Comparison of ENCODE assay signal across 8 cellular contexts in genomic region chr7:102494026-102494425, GRCh38. TPM values are rescaled to one million over a fixed set of nuclear protein-coding genes. Genes with fewer than 3 reads are reported as not detected.
A peak's percentile ranks its signal among the peaks of the same experiment; 100 is the strongest.
DNase-seq lines count a peak whose midpoint lies in the region; ATAC-seq and TF ChIP-seq lines count a peak whose summit lies in the region.
"Not testable (repeated sequence)": the region's sequence is repeated elsewhere in the genome, so short reads cannot be mapped to it uniquely, and the experiment has no call there.

No MANE protein-coding gene starts in this region.

- H3K9me3 Mint-ChIP-seq in activated CD4-positive, alpha-beta T cell treated with anti-CD3 and anti-CD28 coated beads, Interleukin-2, amount 10 ng/mL, durations not matched to agents 7 days and 5 days = not testable (repeated sequence)

- CTCF ChIA-PET in activated CD4-positive, alpha-beta T cell treated with anti-CD3 and anti-CD28 coated beads, Interleukin-2, amount 10 ng/mL, durations not matched to agents 7 days and 5 days (lab: Charles Lee) = not testable (repeated sequence)

- H3K27me3 ChIP-seq in tibial artery = not testable (repeated sequence)

- H3K4me1 ChIP-seq in tibial artery = not testable (repeated sequence)

- H3K36me3 ChIP-seq in tibial artery = not testable (repeated sequence)

- not testable (repeated sequence) for TF ChIP-seq CTCF in omental fat pad (IDR thresholded peaks at IDR 0.05); tibial artery (IDR thresholded peaks at IDR 0.05)

- H3K27ac ChIP-seq in tibial artery = not testable (repeated sequence)

- H3K4me1 Mint-ChIP-seq in activated CD4-positive, alpha-beta T cell treated with anti-CD3 and anti-CD28 coated beads, Interleukin-2, amount 10 ng/mL, durations not matched to agents 7 days and 5 days = not testable (repeated sequence)

- not testable (repeated sequence) for H3K27ac Mint-ChIP-seq in activated CD4-positive, alpha-beta T cell treated with anti-CD3 and anti-CD28 coated beads, Interleukin-2, amount 10 ng/mL, durations not matched to agents 7 days and 5 days

- not testable (repeated sequence) for H3K4me3 Mint-ChIP-seq in activated CD4-positive, alpha-beta T cell treated with anti-CD3 and anti-CD28 coated beads, Interleukin-2, amount 10 ng/mL, durations not matched to agents 7 days and 5 days

- POLR2A ChIA-PET in activated CD4-positive, alpha-beta T cell treated with anti-CD3 and anti-CD28 coated beads, Interleukin-2, amount 10 ng/mL, durations not matched to agents 7 days and 5 days (lab: Charles Lee) = not testable (repeated sequence)

- not testable (repeated sequence) for H3K4me3 ChIP-seq in tibial artery

- intact Hi-C loops in left cardiac atrium (cut with DNase I); tibial artery (cut with DNase I; ENCODE audit: low total_unique reads): not testable (repeated sequence)

- not testable (repeated sequence) for H3K9me3 ChIP-seq in tibial artery

- ATAC-seq in GM18505 (IDR thresholded peaks at IDR 0.05; ENCODE audit: unreplicated experiment) (peak; percentile 1), GM21717 (IDR thresholded peaks at IDR 0.05; ENCODE audit: unreplicated experiment) (peak; percentile 0), HG03432 (IDR thresholded peaks at IDR 0.05; ENCODE audit: unreplicated experiment) (peak; percentile 3), left cardiac atrium (peak in 1 of 2 donors; percentile 0)
- ATAC-seq in omental fat pad (ENCODE audit: low FRiP score) = not testable (repeated sequence)

- H3K36me3 Mint-ChIP-seq in activated CD4-positive, alpha-beta T cell treated with anti-CD3 and anti-CD28 coated beads, Interleukin-2, amount 10 ng/mL, durations not matched to agents 7 days and 5 days (ENCODE audit: low read depth) = not testable (repeated sequence)

- not testable (repeated sequence) for H3K27me3 Mint-ChIP-seq in activated CD4-positive, alpha-beta T cell treated with anti-CD3 and anti-CD28 coated beads, Interleukin-2, amount 10 ng/mL, durations not matched to agents 7 days and 5 days

- not testable (repeated sequence) for TF ChIP-seq POLR2A in GM18505 (IDR thresholded peaks at IDR 0.05; ENCODE audit: borderline replicate concordance, extremely low read depth, insufficient read depth, insufficient read length)

- peak; percentile 40 for DNase-seq in activated CD4-positive, alpha-beta T cell treated with anti-CD3 and anti-CD28 coated beads, Interleukin-2, amount 10 ng/mL, durations not matched to agents 7 days and 5 days
- DNase-seq in activated gamma-delta T cell treated with Interleukin-2 at 50 U/mL for 16 hours = peak; percentile 10
- peak; percentile 16 for DNase-seq in left cardiac atrium
- peak; percentile 22 for DNase-seq in omental fat pad (ENCODE audit: low spot score)
- DNase-seq in tibial artery = peak; percentile 16 to 27

RNA-seq across cellular contexts. Expression of gene POLR2J, which starts 15.3 kb away (rescaled TPM):
- 10 to 100 TPM; 44.3 to 56.4 TPM for total RNA-seq in activated CD4-positive, alpha-beta T cell treated with anti-CD3 and anti-CD28 coated beads, Interleukin-2, amount 10 ng/mL, durations not matched to agents 7 days and 5 days
- total RNA-seq in left cardiac atrium (10 to 100 TPM; 42.9 to 52.7 TPM), omental fat pad (10 to 100 TPM; 15.4 to 26.6 (median 18.3) TPM)

RNA-seq across cellular contexts. Expression of gene RASA4B, which starts 23.6 kb away (rescaled TPM):
- 10 to 100 TPM; 23.2 to 26.9 TPM for total RNA-seq in activated CD4-positive, alpha-beta T cell treated with anti-CD3 and anti-CD28 coated beads, Interleukin-2, amount 10 ng/mL, durations not matched to agents 7 days and 5 days
- total RNA-seq in left cardiac atrium = 10 to 100 TPM in 1 of 2 donors, 1 to 10 TPM in 1; 3.2 to 14.3 TPM
- 1 to 10 TPM; 5.0 to 9.1 (median 6.7) TPM for total RNA-seq in omental fat pad

RNA-seq across cellular contexts. Expression of gene LRWD1, which starts 29.2 kb away (rescaled TPM):
- total RNA-seq in activated CD4-positive, alpha-beta T cell treated with anti-CD3 and anti-CD28 coated beads, Interleukin-2, amount 10 ng/mL, durations not matched to agents 7 days and 5 days = 10 to 100 TPM; 18.2 to 20.5 TPM
- 10 to 100 TPM in 1 of 2 donors, 1 to 10 TPM in 1; 9.8 to 12.2 TPM for total RNA-seq in left cardiac atrium
- 10 to 100 TPM in 3 of 4 donors, 1 to 10 TPM in 1; 9.8 to 19.3 (median 11.4) TPM for total RNA-seq in omental fat pad

RNA-seq across cellular contexts. Expression of gene ALKBH4, which starts 29.4 kb away (rescaled TPM):
- total RNA-seq in activated CD4-positive, alpha-beta T cell treated with anti-CD3 and anti-CD28 coated beads, Interleukin-2, amount 10 ng/mL, durations not matched to agents 7 days and 5 days = 10 to 100 TPM; 10.5 to 12.9 TPM
- total RNA-seq in left cardiac atrium = 1 to 10 TPM; 7.1 to 7.2 TPM
- 10 to 100 TPM in 2 of 4 donors, 1 to 10 TPM in 2; 7.9 to 12.6 (median 9.7) TPM for total RNA-seq in omental fat pad

RNA-seq across cellular contexts. Expression of gene UPK3BL2, which starts 49.5 kb away (rescaled TPM):
- 10 to 100 TPM; 44.9 to 52.4 TPM for total RNA-seq in activated CD4-positive, alpha-beta T cell treated with anti-CD3 and anti-CD28 coated beads, Interleukin-2, amount 10 ng/mL, durations not matched to agents 7 days and 5 days
- total RNA-seq in left cardiac atrium (1 to 10 TPM; 2.9 to 3.1 TPM), omental fat pad (10 to 100 TPM in 1 of 4 donors, 1 to 10 TPM in 3; 1.6 to 11.7 (median 5.6) TPM)
